In the genomic region with DNA sequence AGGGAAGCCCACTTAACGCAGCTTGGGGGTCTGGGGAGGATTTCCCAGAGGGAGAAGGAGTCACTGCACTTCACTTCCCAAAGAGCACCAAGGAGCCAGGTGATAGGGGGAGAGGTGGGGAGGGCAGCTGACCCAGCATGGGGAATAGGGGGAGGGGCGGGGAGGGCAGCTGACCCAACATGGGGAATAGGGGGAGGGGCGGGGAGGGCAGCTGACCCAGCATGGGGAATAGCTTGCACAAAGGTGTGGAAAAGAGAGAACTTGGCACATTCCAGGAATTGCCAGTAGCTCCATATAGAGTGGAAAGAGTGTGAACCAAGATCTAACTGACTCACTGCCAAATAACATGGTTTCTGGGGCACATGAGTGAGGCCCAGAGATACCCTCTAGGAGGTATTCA, we compare ENCODE assay signal across 19 cellular contexts.
"Had no signal": no experiment of that assay in that cellular context is flagged by ENCODE, and none has a peak within 500 bp of the region (broad histone marks: within the 10 kb centered on the region; RNA-seq: fewer than 3 reads in every experiment).

No MANE protein-coding gene starts in this region.

- H3K4me3 ChIP-seq: SJSA1, SK-N-MC had no signal

- H3K27ac ChIP-seq: SJSA1, SK-N-MC had no signal

- DNase-seq: KBM-7, MV-4-11, NCI-H1048, NCI-H1105, NCI-H1417, NCI-H1436 treated with DMSO at 0.1 percent for 48 hours, NCI-H187 treated with DMSO at 0.1 percent for 48 hours, NCI-H2029 treated with DMSO at 0.1 percent for 48 hours, NCI-H226, NCI-H446, NCI-H510A, NCI-H524 treated with DMSO at 0.1 percent for 48 hours, NCI-H69, NCI-H774, Right ventricle myocardium superior, RPMI8226, SIG-M5 had no signal

- H3K4me1 ChIP-seq: SJSA1 had no signal

- H3K36me3 ChIP-seq: SJSA1 had no signal

- H3K9me3 ChIP-seq: SJSA1 had no signal
